29 cellular contexts compared by ENCODE assay signal in genomic region chr2:150900913-150901312, GRCh38.
"Had no signal": no experiment of that assay in that cellular context is flagged by ENCODE, and none has a peak within 500 bp of the region (broad histone marks: within the 10 kb centered on the region; RNA-seq: fewer than 3 reads in every experiment).

No MANE protein-coding gene starts in this region.

- H3K4me3 ChIP-seq: SJCRH30, SK-N-MC had no signal

- DNase-seq: activated CD4-positive, alpha-beta T cell treated with anti-CD3 and anti-CD28 coated beads for 36 hours; activated CD4-positive, alpha-beta T cell treated with anti-CD3 and anti-CD28 coated beads, Interleukin-2, amount 10 ng/mL, durations not matched to agents 7 days and 5 days; activated CD4-positive, alpha-beta T cell treated with anti-CD3 and anti-CD28 coated beads, Interleukin-2, amount 50 U/mL, for 48 hours; activated CD8-positive, alpha-beta T cell treated with anti-CD3 and anti-CD28 coated beads, Interleukin-2, amount 10 ng/mL, durations not matched to agents 7 days and 5 days; activated gamma-delta T cell treated with Interleukin-2 at 50 U/mL for 16 hours; activated naive CD4-positive, alpha-beta T cell treated with anti-CD3 and anti-CD28 coated beads for 36 hours; activated T-cell treated with anti-CD3 and anti-CD28 coated beads for 4 hours; activated T-cell treated with anti-CD3 and anti-CD28 coated beads, Interleukin-2, amount 50 U/mL, for 4 hours; anterior cingulate cortex; caudate nucleus; cerebellar nuclear complex; MM.1S; MV-4-11; NCI-H1092; NCI-H1436 treated with DMSO at 0.1 percent for 48 hours; NCI-H1694 treated with DMSO at 0.1 percent for 48 hours; NCI-H2029; NCI-H2171; NCI-H510A; NCI-H526; NCI-H748 treated with DMSO at 0.1 percent for 48 hours; NK-92 treated with Interleukin-12 subunit alpha and Interleukin-12 subunit beta, amount 100 ng/mL, for 24 hours; SHP77; SJCRH30 had no signal

- ATAC-seq: activated CD4-positive, alpha-beta T cell treated with anti-CD3 and anti-CD28 coated beads for 36 hours; activated CD4-positive, CD25-positive, alpha-beta regulatory T cell treated with anti-CD3 and anti-CD28 coated beads, Interleukin-2, amount 50 U/mL, for 24 hours; activated CD8-positive, alpha-beta T cell treated with anti-CD3 and anti-CD28 coated beads, Interleukin-2, amount 10 ng/mL, durations not matched to agents 7 days and 5 days; activated naive CD4-positive, alpha-beta T cell treated with anti-CD3 and anti-CD28 coated beads, Interleukin-2, amount 50 U/mL, for 72 hours; activated T-cell treated with anti-CD3 and anti-CD28 coated beads, Interleukin-2, amount 50 U/mL, for 4 hours; Panc1; WTC11 had no signal

- H3K36me3 ChIP-seq: SJCRH30 had no signal

- H3K27ac ChIP-seq: SJCRH30, SK-N-MC had no signal

- H3K9me3 ChIP-seq: SJCRH30 had no signal

- H3K4me1 ChIP-seq: SJCRH30 had no signal

- H3K27me3 ChIP-seq: SJCRH30 had no signal
